ENCODE assay signal across 1 cellular context in the genomic region with DNA sequence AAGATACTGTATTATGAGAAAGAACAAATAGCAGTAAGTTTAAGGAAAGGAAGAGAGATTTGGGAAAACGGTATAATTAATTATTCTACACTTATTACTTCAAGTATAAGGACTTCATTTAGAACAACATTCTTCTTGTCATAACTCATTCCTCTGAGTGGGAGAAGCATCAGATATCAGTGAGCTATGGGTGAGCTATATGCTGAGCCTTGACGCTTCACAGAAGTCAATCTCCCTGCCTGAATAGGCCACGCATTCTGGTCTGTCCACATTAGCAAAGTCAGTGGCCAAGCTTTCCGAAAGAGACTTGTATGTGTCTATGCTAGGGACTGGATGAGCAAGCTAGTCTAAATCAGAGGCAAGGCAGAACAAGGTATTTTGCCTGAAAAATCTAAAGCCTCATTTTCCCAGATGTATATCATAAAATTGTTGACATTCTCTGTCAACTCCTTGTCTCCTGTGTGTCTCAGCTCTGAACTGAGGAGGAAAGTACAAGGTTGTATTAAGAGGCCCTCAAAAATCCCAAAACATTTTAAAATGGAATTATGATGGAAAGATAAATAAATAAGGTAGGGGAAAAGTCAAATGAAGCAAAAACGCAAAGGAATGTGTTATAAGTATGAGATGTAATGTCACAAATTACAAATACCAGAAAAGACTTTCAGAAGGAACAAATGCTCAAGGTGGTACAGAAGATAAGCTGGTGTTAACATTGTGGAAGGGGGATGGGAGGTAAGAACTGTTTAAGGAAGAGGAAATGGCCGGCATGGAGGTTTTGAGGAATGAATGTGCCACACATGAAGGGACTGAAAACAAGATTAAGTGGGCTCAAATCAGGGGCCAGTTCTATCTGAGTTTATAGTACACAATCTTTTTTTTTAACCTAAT.
TF ChIP-seq lines count a peak whose summit lies in the region.

No MANE protein-coding gene starts in this region.

TF ChIP-seq in K562, 482 proteins besides CTCF, POLR2A, EP300 and RAD21 (continued from another document and continues in another):
- TF ChIP-seq, protein P1, sequence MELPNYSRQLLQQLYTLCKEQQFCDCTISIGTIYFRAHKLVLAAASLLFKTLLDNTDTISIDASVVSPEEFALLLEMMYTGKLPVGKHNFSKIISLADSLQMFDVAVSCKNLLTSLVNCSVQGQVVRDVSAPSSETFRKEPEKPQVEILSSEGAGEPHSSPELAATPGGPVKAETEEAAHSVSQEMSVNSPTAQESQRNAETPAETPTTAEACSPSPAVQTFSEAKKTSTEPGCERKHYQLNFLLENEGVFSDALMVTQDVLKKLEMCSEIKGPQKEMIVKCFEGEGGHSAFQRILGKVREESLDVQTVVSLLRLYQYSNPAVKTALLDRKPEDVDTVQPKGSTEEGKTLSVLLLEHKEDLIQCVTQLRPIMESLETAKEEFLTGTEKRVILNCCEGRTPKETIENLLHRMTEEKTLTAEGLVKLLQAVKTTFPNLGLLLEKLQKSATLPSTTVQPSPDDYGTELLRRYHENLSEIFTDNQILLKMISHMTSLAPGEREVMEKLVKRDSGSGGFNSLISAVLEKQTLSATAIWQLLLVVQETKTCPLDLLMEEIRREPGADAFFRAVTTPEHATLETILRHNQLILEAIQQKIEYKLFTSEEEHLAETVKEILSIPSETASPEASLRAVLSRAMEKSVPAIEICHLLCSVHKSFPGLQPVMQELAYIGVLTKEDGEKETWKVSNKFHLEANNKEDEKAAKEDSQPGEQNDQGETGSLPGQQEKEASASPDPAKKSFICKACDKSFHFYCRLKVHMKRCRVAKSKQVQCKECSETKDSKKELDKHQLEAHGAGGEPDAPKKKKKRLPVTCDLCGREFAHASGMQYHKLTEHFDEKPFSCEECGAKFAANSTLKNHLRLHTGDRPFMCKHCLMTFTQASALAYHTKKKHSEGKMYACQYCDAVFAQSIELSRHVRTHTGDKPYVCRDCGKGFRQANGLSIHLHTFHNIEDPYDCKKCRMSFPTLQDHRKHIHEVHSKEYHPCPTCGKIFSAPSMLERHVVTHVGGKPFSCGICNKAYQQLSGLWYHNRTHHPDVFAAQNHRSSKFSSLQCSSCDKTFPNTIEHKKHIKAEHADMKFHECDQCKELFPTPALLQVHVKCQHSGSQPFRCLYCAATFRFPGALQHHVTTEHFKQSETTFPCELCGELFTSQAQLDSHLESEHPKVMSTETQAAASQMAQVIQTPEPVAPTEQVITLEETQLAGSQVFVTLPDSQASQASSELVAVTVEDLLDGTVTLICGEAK (IDR thresholded peaks at IDR 0.05): no peak
- TF ChIP-seq, protein P1 (CRISPR knock-in tag; IDR thresholded peaks at IDR 0.05): no peak
- TF ChIP-seq, protein P2, sequence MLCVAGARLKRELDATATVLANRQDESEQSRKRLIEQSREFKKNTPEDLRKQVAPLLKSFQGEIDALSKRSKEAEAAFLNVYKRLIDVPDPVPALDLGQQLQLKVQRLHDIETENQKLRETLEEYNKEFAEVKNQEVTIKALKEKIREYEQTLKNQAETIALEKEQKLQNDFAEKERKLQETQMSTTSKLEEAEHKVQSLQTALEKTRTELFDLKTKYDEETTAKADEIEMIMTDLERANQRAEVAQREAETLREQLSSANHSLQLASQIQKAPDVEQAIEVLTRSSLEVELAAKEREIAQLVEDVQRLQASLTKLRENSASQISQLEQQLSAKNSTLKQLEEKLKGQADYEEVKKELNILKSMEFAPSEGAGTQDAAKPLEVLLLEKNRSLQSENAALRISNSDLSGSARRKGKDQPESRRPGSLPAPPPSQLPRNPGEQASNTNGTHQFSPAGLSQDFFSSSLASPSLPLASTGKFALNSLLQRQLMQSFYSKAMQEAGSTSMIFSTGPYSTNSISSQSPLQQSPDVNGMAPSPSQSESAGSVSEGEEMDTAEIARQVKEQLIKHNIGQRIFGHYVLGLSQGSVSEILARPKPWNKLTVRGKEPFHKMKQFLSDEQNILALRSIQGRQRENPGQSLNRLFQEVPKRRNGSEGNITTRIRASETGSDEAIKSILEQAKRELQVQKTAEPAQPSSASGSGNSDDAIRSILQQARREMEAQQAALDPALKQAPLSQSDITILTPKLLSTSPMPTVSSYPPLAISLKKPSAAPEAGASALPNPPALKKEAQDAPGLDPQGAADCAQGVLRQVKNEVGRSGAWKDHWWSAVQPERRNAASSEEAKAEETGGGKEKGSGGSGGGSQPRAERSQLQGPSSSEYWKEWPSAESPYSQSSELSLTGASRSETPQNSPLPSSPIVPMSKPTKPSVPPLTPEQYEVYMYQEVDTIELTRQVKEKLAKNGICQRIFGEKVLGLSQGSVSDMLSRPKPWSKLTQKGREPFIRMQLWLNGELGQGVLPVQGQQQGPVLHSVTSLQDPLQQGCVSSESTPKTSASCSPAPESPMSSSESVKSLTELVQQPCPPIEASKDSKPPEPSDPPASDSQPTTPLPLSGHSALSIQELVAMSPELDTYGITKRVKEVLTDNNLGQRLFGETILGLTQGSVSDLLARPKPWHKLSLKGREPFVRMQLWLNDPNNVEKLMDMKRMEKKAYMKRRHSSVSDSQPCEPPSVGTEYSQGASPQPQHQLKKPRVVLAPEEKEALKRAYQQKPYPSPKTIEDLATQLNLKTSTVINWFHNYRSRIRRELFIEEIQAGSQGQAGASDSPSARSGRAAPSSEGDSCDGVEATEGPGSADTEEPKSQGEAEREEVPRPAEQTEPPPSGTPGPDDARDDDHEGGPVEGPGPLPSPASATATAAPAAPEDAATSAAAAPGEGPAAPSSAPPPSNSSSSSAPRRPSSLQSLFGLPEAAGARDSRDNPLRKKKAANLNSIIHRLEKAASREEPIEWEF (CRISPR knock-in tag; IDR thresholded peaks at IDR 0.05): no peak
- TF ChIP-seq STAT5A (IDR thresholded peaks at IDR 0.05; ENCODE audit: borderline replicate concordance, low read length) (peak; percentile 72), TCFL5 (CRISPR knock-in tag; conservative IDR thresholded peaks at IDR 0.05) (no peak), ZSCAN29 (IDR thresholded peaks at IDR 0.05) (no peak), ZNF431 (CRISPR knock-in tag; IDR thresholded peaks at IDR 0.05) (no peak), MAFF (IDR thresholded peaks at IDR 0.05; ENCODE audit: low read length) (no peak), XRCC5 (IDR thresholded peaks at IDR 0.05; ENCODE audit: low read depth, low read length) (no peak), HLTF (IDR thresholded peaks at IDR 0.05) (0 out of 2 replicates have a peak, but pooled peaks have one; percentile 26), ELF4 (CRISPR knock-in tag; IDR thresholded peaks at IDR 0.05) (no peak), FIP1L1 (IDR thresholded peaks at IDR 0.05; ENCODE audit: low read depth, low read length, poor library complexity, severe bottlenecking) (no peak), TAF7 (tag; IDR thresholded peaks at IDR 0.05) (no peak), GATA2 (CRISPR knock-in tag; IDR thresholded peaks at IDR 0.05) (peak; percentile 56), ESRRA (IDR thresholded peaks at IDR 0.05; ENCODE audit: borderline replicate concordance, low read depth) (no peak), FOXP1 (CRISPR knock-in tag; IDR thresholded peaks at IDR 0.05) (no peak), RNF2 (IDR thresholded peaks at IDR 0.05) (peak; percentile 54; the same call in 1 of the 2 replicates), HMG20A (CRISPR knock-in tag; conservative IDR thresholded peaks at IDR 0.05) (no peak), KLF1 (tag; IDR thresholded peaks at IDR 0.05) (no peak)
- TF ChIP-seq, protein P3, sequence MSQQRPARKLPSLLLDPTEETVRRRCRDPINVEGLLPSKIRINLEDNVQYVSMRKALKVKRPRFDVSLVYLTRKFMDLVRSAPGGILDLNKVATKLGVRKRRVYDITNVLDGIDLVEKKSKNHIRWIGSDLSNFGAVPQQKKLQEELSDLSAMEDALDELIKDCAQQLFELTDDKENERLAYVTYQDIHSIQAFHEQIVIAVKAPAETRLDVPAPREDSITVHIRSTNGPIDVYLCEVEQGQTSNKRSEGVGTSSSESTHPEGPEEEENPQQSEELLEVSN (IDR thresholded peaks at IDR 0.05; ENCODE audit: borderline replicate concordance in 1 of 2, extremely low read depth in 1 of 2, insufficient read depth in 1 of 2, insufficient read length in 1 of 2, low read depth in 1 of 2, low read length in 1 of 2, poor library complexity in 1 of 2, severe bottlenecking in 1 of 2): no peak
- TF ChIP-seq, protein P4, sequence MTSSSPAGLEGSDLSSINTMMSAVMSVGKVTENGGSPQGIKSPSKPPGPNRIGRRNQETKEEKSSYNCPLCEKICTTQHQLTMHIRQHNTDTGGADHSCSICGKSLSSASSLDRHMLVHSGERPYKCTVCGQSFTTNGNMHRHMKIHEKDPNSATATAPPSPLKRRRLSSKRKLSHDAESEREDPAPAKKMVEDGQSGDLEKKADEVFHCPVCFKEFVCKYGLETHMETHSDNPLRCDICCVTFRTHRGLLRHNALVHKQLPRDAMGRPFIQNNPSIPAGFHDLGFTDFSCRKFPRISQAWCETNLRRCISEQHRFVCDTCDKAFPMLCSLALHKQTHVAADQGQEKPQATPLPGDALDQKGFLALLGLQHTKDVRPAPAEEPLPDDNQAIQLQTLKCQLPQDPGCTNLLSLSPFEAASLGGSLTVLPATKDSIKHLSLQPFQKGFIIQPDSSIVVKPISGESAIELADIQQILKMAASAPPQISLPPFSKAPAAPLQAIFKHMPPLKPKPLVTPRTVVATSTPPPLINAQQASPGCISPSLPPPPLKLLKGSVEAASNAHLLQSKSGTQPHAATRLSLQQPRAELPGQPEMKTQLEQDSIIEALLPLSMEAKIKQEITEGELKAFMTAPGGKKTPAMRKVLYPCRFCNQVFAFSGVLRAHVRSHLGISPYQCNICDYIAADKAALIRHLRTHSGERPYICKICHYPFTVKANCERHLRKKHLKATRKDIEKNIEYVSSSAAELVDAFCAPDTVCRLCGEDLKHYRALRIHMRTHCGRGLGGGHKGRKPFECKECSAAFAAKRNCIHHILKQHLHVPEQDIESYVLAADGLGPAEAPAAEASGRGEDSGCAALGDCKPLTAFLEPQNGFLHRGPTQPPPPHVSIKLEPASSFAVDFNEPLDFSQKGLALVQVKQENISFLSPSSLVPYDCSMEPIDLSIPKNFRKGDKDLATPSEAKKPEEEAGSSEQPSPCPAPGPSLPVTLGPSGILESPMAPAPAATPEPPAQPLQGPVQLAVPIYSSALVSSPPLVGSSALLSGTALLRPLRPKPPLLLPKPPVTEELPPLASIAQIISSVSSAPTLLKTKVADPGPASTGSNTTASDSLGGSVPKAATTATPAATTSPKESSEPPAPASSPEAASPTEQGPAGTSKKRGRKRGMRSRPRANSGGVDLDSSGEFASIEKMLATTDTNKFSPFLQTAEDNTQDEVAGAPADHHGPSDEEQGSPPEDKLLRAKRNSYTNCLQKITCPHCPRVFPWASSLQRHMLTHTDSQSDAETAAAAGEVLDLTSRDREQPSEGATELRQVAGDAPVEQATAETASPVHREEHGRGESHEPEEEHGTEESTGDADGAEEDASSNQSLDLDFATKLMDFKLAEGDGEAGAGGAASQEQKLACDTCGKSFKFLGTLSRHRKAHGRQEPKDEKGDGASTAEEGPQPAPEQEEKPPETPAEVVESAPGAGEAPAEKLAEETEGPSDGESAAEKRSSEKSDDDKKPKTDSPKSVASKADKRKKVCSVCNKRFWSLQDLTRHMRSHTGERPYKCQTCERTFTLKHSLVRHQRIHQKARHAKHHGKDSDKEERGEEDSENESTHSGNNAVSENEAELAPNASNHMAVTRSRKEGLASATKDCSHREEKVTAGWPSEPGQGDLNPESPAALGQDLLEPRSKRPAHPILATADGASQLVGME (CRISPR knock-in tag; IDR thresholded peaks at IDR 0.05): no peak
- TF ChIP-seq, protein P5, sequence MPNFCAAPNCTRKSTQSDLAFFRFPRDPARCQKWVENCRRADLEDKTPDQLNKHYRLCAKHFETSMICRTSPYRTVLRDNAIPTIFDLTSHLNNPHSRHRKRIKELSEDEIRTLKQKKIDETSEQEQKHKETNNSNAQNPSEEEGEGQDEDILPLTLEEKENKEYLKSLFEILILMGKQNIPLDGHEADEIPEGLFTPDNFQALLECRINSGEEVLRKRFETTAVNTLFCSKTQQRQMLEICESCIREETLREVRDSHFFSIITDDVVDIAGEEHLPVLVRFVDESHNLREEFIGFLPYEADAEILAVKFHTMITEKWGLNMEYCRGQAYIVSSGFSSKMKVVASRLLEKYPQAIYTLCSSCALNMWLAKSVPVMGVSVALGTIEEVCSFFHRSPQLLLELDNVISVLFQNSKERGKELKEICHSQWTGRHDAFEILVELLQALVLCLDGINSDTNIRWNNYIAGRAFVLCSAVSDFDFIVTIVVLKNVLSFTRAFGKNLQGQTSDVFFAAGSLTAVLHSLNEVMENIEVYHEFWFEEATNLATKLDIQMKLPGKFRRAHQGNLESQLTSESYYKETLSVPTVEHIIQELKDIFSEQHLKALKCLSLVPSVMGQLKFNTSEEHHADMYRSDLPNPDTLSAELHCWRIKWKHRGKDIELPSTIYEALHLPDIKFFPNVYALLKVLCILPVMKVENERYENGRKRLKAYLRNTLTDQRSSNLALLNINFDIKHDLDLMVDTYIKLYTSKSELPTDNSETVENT (CRISPR knock-in tag; IDR thresholded peaks at IDR 0.05): no peak
- TF ChIP-seq, protein P6, sequence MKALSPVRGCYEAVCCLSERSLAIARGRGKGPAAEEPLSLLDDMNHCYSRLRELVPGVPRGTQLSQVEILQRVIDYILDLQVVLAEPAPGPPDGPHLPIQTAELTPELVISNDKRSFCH (CRISPR knock-in tag; IDR thresholded peaks at IDR 0.05): no peak
- TF ChIP-seq, protein P6 (tag; IDR thresholded peaks at IDR 0.05): no peak
- TF ChIP-seq, protein P7, sequence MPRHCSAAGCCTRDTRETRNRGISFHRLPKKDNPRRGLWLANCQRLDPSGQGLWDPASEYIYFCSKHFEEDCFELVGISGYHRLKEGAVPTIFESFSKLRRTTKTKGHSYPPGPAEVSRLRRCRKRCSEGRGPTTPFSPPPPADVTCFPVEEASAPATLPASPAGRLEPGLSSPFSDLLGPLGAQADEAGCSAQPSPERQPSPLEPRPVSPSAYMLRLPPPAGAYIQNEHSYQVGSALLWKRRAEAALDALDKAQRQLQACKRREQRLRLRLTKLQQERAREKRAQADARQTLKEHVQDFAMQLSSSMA (CRISPR knock-in tag; IDR thresholded peaks at IDR 0.05): no peak
